ENCODE assay signal across 10 cellular contexts in genomic region chr2:181672255-181673008, GRCh38.
A peak's percentile ranks its signal among the peaks of the same experiment; 100 is the strongest.
DNase-seq lines count a peak whose midpoint lies in the region; ATAC-seq, FAIRE-seq and TF ChIP-seq lines count a peak whose summit lies in the region.
"Had no signal": no experiment of that assay in that cellular context is flagged by ENCODE, and none has a peak within 500 bp of the region (broad histone marks: within the 10 kb centered on the region; RNA-seq: fewer than 3 reads in every experiment).

No MANE protein-coding gene starts in this region.

- no peak overlapping the region for H3K4me3 ChIP-seq in BLaER1 treated with 17β-estradiol and CSF1 and Interleukin-3, amounts not matched to agents 10 nM and 100 nM

- H3K4me1 ChIP-seq in BLaER1 treated with 17β-estradiol and CSF1 and Interleukin-3, amounts not matched to agents 10 nM and 100 nM, result peaks cover 0 to 24% (median 10%) of the 10 kb centered on the region in 10 experiments; a peak in 10 of 20 replicates

- ATAC-seq in GM19025 (IDR thresholded peaks at IDR 0.05; ENCODE audit: low read depth, unreplicated experiment) (peak; percentile 85), HG02588 (IDR thresholded peaks at IDR 0.05; ENCODE audit: unreplicated experiment) (peak; percentile 92), HG03280 (IDR thresholded peaks at IDR 0.05; ENCODE audit: unreplicated experiment) (peak; percentile 67)
- no peak for ATAC-seq in effector memory CD8-positive, alpha-beta T cell (replicated peaks)

- DNase-seq in caudate nucleus (lab: John Stamatoyannopoulos, UW) (no peak), H54 (ENCODE audit: insufficient read length, low spot score) (no peak)
- no peak for DNase-seq in activated naive CD4-positive, alpha-beta T cell (lab: John Stamatoyannopoulos, UW)
- no peak for DNase-seq in effector memory CD8-positive, alpha-beta T cell
- DNase-seq: activated CD4-positive, alpha-beta memory T cell treated with anti-CD3 and anti-CD28 coated beads for 36 hours; GDM1 had no signal

- peak overlapping the region in 7 of 11 experiments; percentile 7 to 61 (median 21); a peak in 12 of 22 replicates for H3K4me2 ChIP-seq in BLaER1 treated with 17β-estradiol and CSF1 and Interleukin-3, amounts not matched to agents 10 nM and 100 nM

- H3K27me3 Mint-ChIP-seq in effector memory CD8-positive, alpha-beta T cell, result peaks cover 58 to 61% of the 10 kb centered on the region in 2 donors

- no peaks in the 10 kb centered on the region for H3K36me3 ChIP-seq in BLaER1 treated with 17β-estradiol and CSF1 and Interleukin-3, amounts not matched to agents 10 nM and 100 nM

- no peaks in the 10 kb centered on the region for H3K9me3 Mint-ChIP-seq in effector memory CD8-positive, alpha-beta T cell
- H3K9me3 Mint-ChIP-seq: activated CD4-positive, alpha-beta memory T cell treated with anti-CD3 and anti-CD28 coated beads for 36 hours had no signal

- no peaks in the 10 kb centered on the region for H3K9me3 ChIP-seq in BLaER1 treated with 17β-estradiol and CSF1 and Interleukin-3, amounts not matched to agents 10 nM and 100 nM (replicated peaks in 1 of 11)

- no peaks in the 10 kb centered on the region for H3K27me3 ChIP-seq in BLaER1 treated with 17β-estradiol and CSF1 and Interleukin-3, amounts not matched to agents 10 nM and 100 nM

- FAIRE-seq in H54 (lab: Jason Lieb, UNC), result no peak

- no peaks in the 10 kb centered on the region for H3K4me1 Mint-ChIP-seq in effector memory CD8-positive, alpha-beta T cell (ENCODE audit: low read depth in 2 of 2)

- no peaks in the 10 kb centered on the region for H4K20me1 ChIP-seq in BLaER1 treated with 17β-estradiol and CSF1 and Interleukin-3, amounts not matched to agents 10 nM and 100 nM

- no peak overlapping the region for H3K9ac ChIP-seq in BLaER1 treated with 17β-estradiol and CSF1 and Interleukin-3, amounts not matched to agents 10 nM and 100 nM

- no peak overlapping the region for H3K4me3 Mint-ChIP-seq in effector memory CD8-positive, alpha-beta T cell
- H3K4me3 Mint-ChIP-seq: activated CD4-positive, alpha-beta memory T cell treated with anti-CD3 and anti-CD28 coated beads for 36 hours had no signal

- no peak for TF ChIP-seq POLR2A in H54 (IDR thresholded peaks at IDR 0.05; ENCODE audit: low read depth, low read length)

- no peaks in the 10 kb centered on the region for H3K36me3 Mint-ChIP-seq in effector memory CD8-positive, alpha-beta T cell (ENCODE audit: insufficient read depth)
- H3K36me3 Mint-ChIP-seq: activated CD4-positive, alpha-beta memory T cell treated with anti-CD3 and anti-CD28 coated beads for 36 hours had no signal

- H3K27ac ChIP-seq in BLaER1 treated with 17β-estradiol and CSF1 and Interleukin-3, amounts not matched to agents 10 nM and 100 nM, result peak overlapping the region in 3 of 11 experiments; percentile 5 to 54 (median 8); a peak in 4 of 22 replicates
- H3K27ac ChIP-seq in caudate nucleus (ENCODE audit: low read depth, low read length), result no peak overlapping the region

- H3K27ac Mint-ChIP-seq in effector memory CD8-positive, alpha-beta T cell, result no peak overlapping the region
- H3K27ac Mint-ChIP-seq: activated CD4-positive, alpha-beta memory T cell treated with anti-CD3 and anti-CD28 coated beads for 36 hours had no signal
